ENCODE assay signal across 16 cellular contexts in genomic region chr2:3204031-3204430, GRCh38.
DNase-seq lines count a peak whose midpoint lies in the region; ATAC-seq lines count a peak whose summit lies in the region.
"Had no signal": no experiment of that assay in that cellular context is flagged by ENCODE, and none has a peak within 500 bp of the region (broad histone marks: within the 10 kb centered on the region; RNA-seq: fewer than 3 reads in every experiment).

No MANE protein-coding gene starts in this region.

- no peaks in the 10 kb centered on the region for H3K27me3 Mint-ChIP-seq in stimulated activated naive CD8-positive, alpha-beta T cell treated with anti-CD3 and anti-CD28 coated beads, Interleukin-15, amount 100 ng/mL, for 72 hours
- H3K27me3 Mint-ChIP-seq: CD4-positive, alpha-beta memory T cell had no signal

- peak overlapping the region; percentile 46 to 63 for H3K27ac Mint-ChIP-seq in stimulated activated naive CD8-positive, alpha-beta T cell treated with anti-CD3 and anti-CD28 coated beads, Interleukin-15, amount 100 ng/mL, for 72 hours

- no peak for DNase-seq in stimulated activated naive CD8-positive, alpha-beta T cell treated with anti-CD3 and anti-CD28 coated beads, Interleukin-15, amount 100 ng/mL, for 72 hours
- DNase-seq in stimulated activated naive CD8-positive, alpha-beta T cell treated with anti-CD3 and anti-CD28 coated beads, Interleukin-15, Interleukin-2, amounts not matched to agents 100 U/mL and 50 U/mL, for 24 hours, result no peak
- DNase-seq in NCI-H2107 treated with DMSO at 0.1 percent for 48 hours (lab: John Stamatoyannopoulos, UW; ENCODE audit: unreplicated experiment) (peak; percentile 73), left kidney (ENCODE audit: low read depth, low spot score) (peak; percentile 49), Kasumi-1 (lab: John Stamatoyannopoulos, UW) (no peak), left ventricle myocardium superior (no peak)
- DNase-seq: Calu3; CD4-positive, alpha-beta memory T cell; HCEC 1CT; NCI-H187; NCI-H226; NCI-H526 treated with DMSO at 0.1 percent for 48 hours; NK-92 treated with Interleukin-12 subunit alpha and Interleukin-12 subunit beta, amount 100 ng/mL, for 24 hours; RPMI8226; SIG-M5 had no signal

- peaks cover 26% of the 10 kb centered on the region for H3K4me1 Mint-ChIP-seq in stimulated activated naive CD8-positive, alpha-beta T cell treated with anti-CD3 and anti-CD28 coated beads, Interleukin-15, amount 100 ng/mL, for 72 hours

- no peaks in the 10 kb centered on the region for H3K9me3 Mint-ChIP-seq in stimulated activated naive CD8-positive, alpha-beta T cell treated with anti-CD3 and anti-CD28 coated beads, Interleukin-15, amount 100 ng/mL, for 72 hours
- H3K9me3 Mint-ChIP-seq: CD4-positive, alpha-beta memory T cell had no signal

- ATAC-seq in stimulated activated naive CD8-positive, alpha-beta T cell treated with anti-CD3 and anti-CD28 coated beads, Interleukin-15, amount 100 ng/mL, for 72 hours, result no peak
- ATAC-seq in stimulated activated naive CD8-positive, alpha-beta T cell treated with anti-CD3 and anti-CD28 coated beads, Interleukin-15, Interleukin-2, amounts not matched to agents 100 U/mL and 50 U/mL, for 24 hours, result no peak
- ATAC-seq in GM21528 (IDR thresholded peaks at IDR 0.05; ENCODE audit: low FRiP score, unreplicated experiment) (no peak), left ventricle myocardium superior (no peak)

- intact Hi-C loops in left ventricle myocardium superior (cut with micrococcal nuclease), result no loop called here

- no peak overlapping the region for H3K4me3 Mint-ChIP-seq in stimulated activated naive CD8-positive, alpha-beta T cell treated with anti-CD3 and anti-CD28 coated beads, Interleukin-15, amount 100 ng/mL, for 72 hours
- H3K4me3 Mint-ChIP-seq: CD4-positive, alpha-beta memory T cell had no signal

Comparison
In these comparisons a context has a peak if more than half of its experiments do, and no peak if none do; other contexts are left out.
1. DNase-seq: peak in NCI-H2107 treated with DMSO at 0.1 percent for 48 hours (single experiment) and left kidney (single experiment); none in stimulated activated naive CD8-positive, alpha-beta T cell treated with anti-CD3 and anti-CD28 coated beads, Interleukin-15, amount 100 ng/mL, for 72 hours (0 of 2), stimulated activated naive CD8-positive, alpha-beta T cell treated with anti-CD3 and anti-CD28 coated beads, Interleukin-15, Interleukin-2, amounts not matched to agents 100 U/mL and 50 U/mL, for 24 hours (single experiment), Kasumi-1 (0 of 2) and left ventricle myocardium superior (single experiment).